ENCODE assay signal across 8 cellular contexts in the genomic region with DNA sequence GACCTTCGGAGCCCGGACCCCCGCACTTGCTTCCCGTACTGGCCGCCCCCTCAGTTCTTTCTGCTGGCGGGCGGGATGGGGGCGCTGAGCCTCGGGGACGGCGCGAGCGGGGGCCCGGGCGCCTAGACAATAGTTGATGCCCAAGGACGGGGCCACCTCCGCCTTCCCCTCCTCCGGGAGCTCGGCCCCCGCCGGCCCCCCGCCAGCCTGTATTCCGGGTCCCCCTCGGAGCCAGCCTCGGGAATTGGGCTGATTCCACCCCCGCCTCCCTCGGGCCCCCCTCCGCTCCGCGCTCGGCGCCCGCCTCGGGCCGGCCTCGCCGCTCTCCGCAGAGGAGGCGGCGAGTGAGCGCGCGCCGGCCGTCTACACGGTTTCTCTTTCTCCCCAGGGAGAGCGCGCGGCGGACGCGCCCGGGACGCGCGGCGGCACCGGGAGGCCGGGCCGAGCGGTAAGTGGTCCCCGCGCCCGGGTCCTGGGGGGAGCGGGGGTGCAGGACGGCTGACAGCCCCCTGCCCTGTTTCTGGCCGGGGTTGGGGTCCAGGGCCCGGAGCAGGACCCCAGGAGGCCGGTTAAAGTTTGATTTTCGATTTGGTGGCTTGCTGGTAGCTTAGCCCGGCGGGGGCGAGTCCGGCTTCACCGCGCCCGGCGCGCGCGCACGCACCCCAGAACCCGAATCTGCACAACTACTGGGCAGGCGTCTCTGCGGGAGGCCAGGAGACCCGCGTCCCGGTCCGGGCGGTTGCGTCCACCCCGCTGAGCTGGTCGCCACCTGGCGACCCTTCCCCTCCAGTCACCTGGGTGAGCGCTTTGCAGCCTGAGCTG. TPM values are rescaled to one million over a fixed set of nuclear protein-coding genes. Genes with fewer than 3 reads are reported as not detected.
DNase-seq lines count a peak whose midpoint lies in the region; ATAC-seq and TF ChIP-seq lines count a peak whose summit lies in the region.

No MANE protein-coding gene starts in this region.

- H3K9me3 Mint-ChIP-seq in activated naive CD8-positive, alpha-beta T cell treated with anti-CD3 and anti-CD28 coated beads, Interleukin-2, amount 50 U/mL, for 24 hours = no peaks in the 10 kb centered on the region

- peak in 2 of 4 donors; percentile 68 for TF ChIP-seq POLR2A in upper lobe of left lung (IDR thresholded peaks at IDR 0.05)

- peak overlapping the region; percentile 13 for H2AK5ac ChIP-seq in trophoblast cell (ENCODE audit: low read length)

- peak overlapping the region; percentile 91 for H3K9ac ChIP-seq in SK-N-MC (ENCODE audit: insufficient read length)
- peak overlapping the region; percentile 96 for H3K9ac ChIP-seq in trophoblast cell (ENCODE audit: low read length)

- H3K27me3 Mint-ChIP-seq in activated naive CD8-positive, alpha-beta T cell treated with anti-CD3 and anti-CD28 coated beads, Interleukin-2, amount 50 U/mL, for 24 hours = peaks cover 2% of the 10 kb centered on the region

- no peaks in the 10 kb centered on the region for H3K9me3 ChIP-seq in SK-N-MC (ENCODE audit: low read depth, low read length)
- H3K9me3 ChIP-seq in trophoblast cell (ENCODE audit: insufficient read depth, low read depth, low read length) = no peaks in the 10 kb centered on the region
- no peaks in the 10 kb centered on the region for H3K9me3 ChIP-seq in upper lobe of left lung

- H3K27me3 ChIP-seq in trophoblast cell (ENCODE audit: insufficient read depth, low read length) (no peaks in the 10 kb centered on the region), upper lobe of left lung (no peaks in the 10 kb centered on the region)

- peaks cover 9% of the 10 kb centered on the region for H3K79me2 ChIP-seq in trophoblast cell (ENCODE audit: control insufficient read depth, insufficient read depth, low read length, poor library complexity)

- TF ChIP-seq CTCF in upper lobe of left lung (IDR thresholded peaks at IDR 0.05) = no peak

- peak overlapping the region; percentile 85 for H3K4ac ChIP-seq in trophoblast cell (ENCODE audit: low read depth, low read length)

- H2BK120ac ChIP-seq in trophoblast cell (ENCODE audit: insufficient read depth, low read length, poor library complexity) = peak overlapping the region; percentile 79

- H2BK5ac ChIP-seq in trophoblast cell (ENCODE audit: low read depth, low read length, poor library complexity) = peak overlapping the region; percentile 86

- H3K27ac ChIP-seq in SK-N-MC (peak overlapping the region; percentile 80), trophoblast cell (ENCODE audit: low read depth, low read length) (peak overlapping the region; percentile 97), upper lobe of left lung (peak overlapping the region; percentile 94 to 100 (median 96))

- H2AFZ ChIP-seq in trophoblast cell (ENCODE audit: insufficient read depth, low read length, poor library complexity) = peak overlapping the region; percentile 48

- peak overlapping the region; percentile 94 for H3K18ac ChIP-seq in trophoblast cell (ENCODE audit: low read length)

- H3K4me3 ChIP-seq in SK-N-MC (peak overlapping the region; percentile 86), trophoblast cell (ENCODE audit: low read depth, low read length) (peak overlapping the region; percentile 90), upper lobe of left lung (peak overlapping the region; percentile 43 to 97 (median 78))

- H3K23ac ChIP-seq in trophoblast cell (ENCODE audit: low read length) = no peak overlapping the region

- peak overlapping the region; percentile 90 for H4K91ac ChIP-seq in trophoblast cell (ENCODE audit: low read depth, low read length)

- no peak for TF ChIP-seq EP300 in upper lobe of left lung (IDR thresholded peaks at IDR 0.05)

- H3K4me3 Mint-ChIP-seq in activated naive CD8-positive, alpha-beta T cell treated with anti-CD3 and anti-CD28 coated beads, Interleukin-2, amount 50 U/mL, for 24 hours = peak overlapping the region; percentile 91

- ATAC-seq in GM19025 (IDR thresholded peaks at IDR 0.05; ENCODE audit: low read depth, unreplicated experiment) (peak; percentile 32), HG03280 (IDR thresholded peaks at IDR 0.05; ENCODE audit: unreplicated experiment) (peak; percentile 39), upper lobe of left lung (ENCODE audit: low FRiP score in 2 of 2) (peak; percentile 82 to 87)
- ATAC-seq in activated naive CD8-positive, alpha-beta T cell treated with anti-CD3 and anti-CD28 coated beads, Interleukin-2, amount 50 U/mL, for 24 hours = peak; percentile 35

- H3K4me1 ChIP-seq in trophoblast cell (ENCODE audit: control insufficient read depth in 1 of 2, insufficient read depth in 2 of 2, low read length in 2 of 2) (peaks cover 0 to 5% of the 10 kb centered on the region in 2 experiments), upper lobe of left lung (peaks cover 15 to 45% (median 33%) of the 10 kb centered on the region in 4 donors)

- H4K8ac ChIP-seq in trophoblast cell (ENCODE audit: low read depth, low read length) = peak overlapping the region; percentile 64

- H3K4me1 Mint-ChIP-seq in activated naive CD8-positive, alpha-beta T cell treated with anti-CD3 and anti-CD28 coated beads, Interleukin-2, amount 50 U/mL, for 24 hours = peaks cover 51% of the 10 kb centered on the region

- H3K4me2 ChIP-seq in trophoblast cell (ENCODE audit: low read length) = peak overlapping the region; percentile 77

- H3K14ac ChIP-seq in trophoblast cell (ENCODE audit: low read length) = peak overlapping the region; percentile 80

- H3K36me3 ChIP-seq in SK-N-MC (ENCODE audit: insufficient read depth, low read length) (peaks cover 6% of the 10 kb centered on the region; the same call in 1 of the 2 replicates), trophoblast cell (ENCODE audit: control insufficient read depth in 1 of 2, insufficient read depth in 2 of 2, low read length in 2 of 2) (no peaks in the 10 kb centered on the region), upper lobe of left lung (no peaks in the 10 kb centered on the region)

- H3K36me3 Mint-ChIP-seq in activated naive CD8-positive, alpha-beta T cell treated with anti-CD3 and anti-CD28 coated beads, Interleukin-2, amount 50 U/mL, for 24 hours (ENCODE audit: low read depth) = peaks cover 10% of the 10 kb centered on the region

- peak overlapping the region; percentile 10 for H2BK12ac ChIP-seq in trophoblast cell (ENCODE audit: low read length)

- peak overlapping the region; percentile 96 for H3K27ac Mint-ChIP-seq in activated naive CD8-positive, alpha-beta T cell treated with anti-CD3 and anti-CD28 coated beads, Interleukin-2, amount 50 U/mL, for 24 hours

- DNase-seq in Ammon's horn (ENCODE audit: low spot score) = peak; percentile 54
- no peak for DNase-seq in SK-N-MC (ENCODE audit: low read depth, low spot score)
- DNase-seq in activated naive CD8-positive, alpha-beta T cell treated with anti-CD3 and anti-CD28 coated beads, Interleukin-2, amount 50 U/mL, for 24 hours = peak; percentile 65
- peak; percentile 84 for DNase-seq in cardiac septum (ENCODE audit: low spot score)
- peak; percentile 36 to 67 for DNase-seq in trophoblast cell
- peak; percentile 59 to 95 for DNase-seq in upper lobe of left lung

- no CpG with 5 or more reads among the region's 95 CpGs for WGBS in trophoblast cell (ENCODE audit: extremely low coverage, insufficient coverage, insufficient read length)
- WGBS in upper lobe of left lung, 2 donors = 0% methylated on average over 14 of the region's 95 CpGs; no CpG with 5 or more reads in 1 of the 2 donors

- peak overlapping the region; percentile 85 for H4K12ac ChIP-seq in trophoblast cell (ENCODE audit: low read depth, low read length)

- intact Hi-C loops in cardiac septum (cut with DNase I) = loop anchor here (5.0 kb wide), 1 partner anchor 179 kb away; no protein-coding TSS in a partner anchor

- peaks cover 15% of the 10 kb centered on the region for H3K79me1 ChIP-seq in trophoblast cell (ENCODE audit: low read length)

RNA-seq across cellular contexts. Expression of a gene that starts 0.7 kb away (rescaled TPM):
- total RNA-seq in cardiac septum = 14.3 TPM
- polyA plus RNA-seq in trophoblast cell (2013) = 46.7 TPM in 2 replicates
- total RNA-seq in upper lobe of left lung = 10 to 100 TPM; 44.1 to 89.5 (median 57.7) TPM

Comparison
In these comparisons a context has a peak if more than half of its experiments do, and no peak if none do; other contexts are left out.
1. ATAC-seq: peak in every context shown above with its lines; median percentile 84 in upper lobe of left lung; 39 in HG03280; 35 in activated naive CD8-positive, alpha-beta T cell treated with anti-CD3 and anti-CD28 coated beads, Interleukin-2, amount 50 U/mL, for 24 hours; 32 in GM19025.